Comparison of ENCODE assay signal across 27 cellular contexts in genomic region chr5:107268241-107268640, GRCh38.
A peak's percentile ranks its signal among the peaks of the same experiment; 100 is the strongest.
DNase-seq lines count a peak whose midpoint lies in the region; ATAC-seq and TF ChIP-seq lines count a peak whose summit lies in the region.
"Had no signal": no experiment of that assay in that cellular context is flagged by ENCODE, and none has a peak within 500 bp of the region (broad histone marks: within the 10 kb centered on the region; RNA-seq: fewer than 3 reads in every experiment).

No MANE protein-coding gene starts in this region.

- TF ChIP-seq CTCF in RWPE2 (IDR thresholded peaks at IDR 0.05; ENCODE audit: poor library complexity, severe bottlenecking) (no peak), foreskin fibroblast (IDR thresholded peaks at IDR 0.05; ENCODE audit: low read depth, low read length) (no peak), prostate gland (IDR thresholded peaks at IDR 0.05) (no peak), vagina (IDR thresholded peaks at IDR 0.05) (no peak)

- TF ChIP-seq POLR2A in prostate gland (IDR thresholded peaks at IDR 0.05): no peak
- no peak for TF ChIP-seq POLR2A in vagina (IDR thresholded peaks at IDR 0.05)

- DNase-seq in HCEC 1CT: peak; percentile 67
- DNase-seq in RWPE2 (ENCODE audit: low spot score): no peak
- DNase-seq in dermis blood vessel endothelial cell: peak; percentile 53
- peak; percentile 40 to 70 for DNase-seq in foreskin fibroblast
- no peak for DNase-seq in NCI-H526 (lab: John Stamatoyannopoulos, UW)
- DNase-seq in prostate gland (ENCODE audit: low spot score): no peak
- DNase-seq in vagina (ENCODE audit: extremely low spot score in 2 of 2): no peak
- DNase-seq: CD4-positive, CD25-positive, alpha-beta regulatory T cell; DMS153; DND-41; GM23248; H9; HFFc6; KBM-7; MG63; NCI-H1105 treated with DMSO at 0.1 percent for 48 hours; NCI-H146; NCI-H1930; NCI-H2107; NCI-H524; NCI-H774; NK-92 treated with Interleukin-12 subunit alpha and Interleukin-12 subunit beta, amount 100 ng/mL, for 24 hours; PC-3; Right ventricle myocardium superior had no signal

- H3K4me3 ChIP-seq in RWPE2 (ENCODE audit: severe bottlenecking) (no peak overlapping the region), foreskin fibroblast (ENCODE audit: low read depth in 1 of 2, low read length in 2 of 2) (no peak overlapping the region), prostate gland (no peak overlapping the region), vagina (no peak overlapping the region)
- H3K4me3 ChIP-seq: BLaER1, GM23248, MG63 had no signal

- no peaks in the 10 kb centered on the region for H3K4me1 ChIP-seq in RWPE2 (ENCODE audit: insufficient read depth, poor library complexity, severe bottlenecking)
- H3K4me1 ChIP-seq in prostate gland (replicated peaks): no peaks in the 10 kb centered on the region
- H3K4me1 ChIP-seq in vagina: no peaks in the 10 kb centered on the region
- H3K4me1 ChIP-seq: BLaER1 had no signal

- H3K9me3 ChIP-seq in RWPE2 (ENCODE audit: severe bottlenecking) (no peaks in the 10 kb centered on the region), prostate gland (no peaks in the 10 kb centered on the region), vagina (no peaks in the 10 kb centered on the region)
- H3K9me3 ChIP-seq: BLaER1, MG63 had no signal

- H3K27ac ChIP-seq in RWPE2 (ENCODE audit: poor library complexity, severe bottlenecking) (no peak overlapping the region), prostate gland (no peak overlapping the region), vagina (no peak overlapping the region)
- H3K27ac ChIP-seq: BLaER1, GM23248, HL-60 had no signal

- intact Hi-C loops in prostate gland (cut with DNase I) (no loop called here), vagina (cut with DNase I) (no loop called here)

- WGBS in prostate gland: 91% methylated on average over 2 of the region's 2 CpGs

- H3K27me3 ChIP-seq in RWPE2 (ENCODE audit: insufficient read depth, poor library complexity, severe bottlenecking) (no peaks in the 10 kb centered on the region), prostate gland (replicated peaks; ENCODE audit: insufficient read depth) (no peaks in the 10 kb centered on the region), vagina (no peaks in the 10 kb centered on the region)
- H3K27me3 ChIP-seq: BLaER1, MG63 had no signal

- ATAC-seq in RWPE2 (ENCODE audit: low read depth) (peak; percentile 50; the same call in 1 of the 3 replicates), HG02938 (IDR thresholded peaks at IDR 0.05; ENCODE audit: unreplicated experiment) (no peak)
- ATAC-seq: PC-3 had no signal

- H3K36me3 ChIP-seq in RWPE2 (ENCODE audit: low read depth) (no peaks in the 10 kb centered on the region), prostate gland (no peaks in the 10 kb centered on the region), vagina (no peaks in the 10 kb centered on the region)
- H3K36me3 ChIP-seq: BLaER1, MG63 had no signal

Comparison
In these comparisons a context has a peak if more than half of its experiments do, and no peak if none do; other contexts are left out.
1. DNase-seq: peak in HCEC 1CT (single experiment), dermis blood vessel endothelial cell (single experiment) and foreskin fibroblast (2 of 2); none in RWPE2 (single experiment), NCI-H526 (0 of 2), prostate gland (single experiment) and vagina (0 of 2).